Comparison of ENCODE assay signal across 8 cellular contexts in genomic region chr11:63888170-63889086, GRCh38. TPM values are rescaled to one million over a fixed set of nuclear protein-coding genes. Genes with fewer than 3 reads are reported as not detected.
DNase-seq lines count a peak whose midpoint lies in the region; ATAC-seq and TF ChIP-seq lines count a peak whose summit lies in the region.

No MANE protein-coding gene starts in this region.

- peak overlapping the region; percentile 77 for H2AFZ ChIP-seq in DND-41 (ENCODE audit: low read depth, low read length)

- H3K4me2 ChIP-seq in DND-41 (ENCODE audit: insufficient read depth, low read length) = peak overlapping the region; percentile 86

- DNase-seq in DND-41 (peak; percentile 82), HCEC 1CT (peak; percentile 43), NCI-H187 (lab: John Stamatoyannopoulos, UW) (peak; percentile 20 to 32), mucosa of gallbladder (ENCODE audit: low spot score) (peak; percentile 73), NCI-H446 (lab: John Stamatoyannopoulos, UW) (no peak)
- DNase-seq in activated CD4-positive, alpha-beta T cell treated with anti-CD3 and anti-CD28 coated beads, Interleukin-2, amount 50 U/mL, for 1 hour = peak; percentile 67
- DNase-seq in effector CD4-positive, alpha-beta T cell = peak; percentile 65
- DNase-seq in stimulated activated CD8-positive, alpha-beta memory T cell treated with anti-CD3 and anti-CD28 coated beads, Interleukin-7, amount 100 ng/mL, for 24 hours (ENCODE audit: low read depth) = peak; percentile 24

- H3K9ac ChIP-seq in DND-41 (ENCODE audit: low read depth, low read length) = peak overlapping the region; percentile 60

- peak; percentile 91 for ATAC-seq in DND-41 (ENCODE audit: insufficient read depth, low read depth)

- H3K27ac ChIP-seq in DND-41 (ENCODE audit: low read length) = peak overlapping the region; percentile 90

- H3K9me3 ChIP-seq in DND-41 (ENCODE audit: insufficient read depth, low read length, severe bottlenecking) = no peaks in the 10 kb centered on the region

- H3K27me3 ChIP-seq in DND-41 (ENCODE audit: insufficient read depth, low read length, poor library complexity) = no peaks in the 10 kb centered on the region

- H3K36me3 ChIP-seq in DND-41 (ENCODE audit: insufficient read depth, low read length) = peaks cover 26% of the 10 kb centered on the region

- peak overlapping the region; percentile 19 to 64; a peak in 3 of 4 replicates for H3K4me3 ChIP-seq in DND-41 (ENCODE audit: low read depth in 1 of 2, low read length in 2 of 2)

- peaks cover 91% of the 10 kb centered on the region for H3K79me2 ChIP-seq in DND-41 (ENCODE audit: insufficient read depth, low read length)

- no peak for TF ChIP-seq CTCF in DND-41 (IDR thresholded peaks at IDR 0.05; ENCODE audit: borderline replicate concordance, extremely low read depth, low read length, poor library complexity, severe bottlenecking)

- H4K20me1 ChIP-seq in DND-41 (ENCODE audit: insufficient read depth, low read length) = peaks cover 75% of the 10 kb centered on the region

- peaks cover 35% of the 10 kb centered on the region for H3K4me1 ChIP-seq in DND-41 (ENCODE audit: insufficient read depth, low read length)

RNA-seq across cellular contexts. Expression of gene RCOR2, which starts 28.5 kb away (rescaled TPM):
- total RNA-seq in mucosa of gallbladder = 2.7 TPM

RNA-seq across cellular contexts. Expression of gene MARK2, which starts 49.5 kb away (rescaled TPM):
- 65.0 TPM for total RNA-seq in mucosa of gallbladder

RNA-seq across cellular contexts. Expression of gene NAA40, which starts 50.4 kb away (rescaled TPM):
- 26.2 TPM for total RNA-seq in mucosa of gallbladder

Comparison
In these comparisons a context has a peak if more than half of its experiments do, and no peak if none do; other contexts are left out.
1. DNase-seq: peak in DND-41 (single experiment), HCEC 1CT (single experiment), NCI-H187 (2 of 2), activated CD4-positive, alpha-beta T cell treated with anti-CD3 and anti-CD28 coated beads, Interleukin-2, amount 50 U/mL, for 1 hour (single experiment), effector CD4-positive, alpha-beta T cell (single experiment), mucosa of gallbladder (single experiment) and stimulated activated CD8-positive, alpha-beta memory T cell treated with anti-CD3 and anti-CD28 coated beads, Interleukin-7, amount 100 ng/mL, for 24 hours (single experiment); none in NCI-H446 (0 of 2).